Comparison of ENCODE assay signal across 15 cellular contexts in genomic region chr7:28507538-28508282, GRCh38.
"Had no signal": no experiment of that assay in that cellular context is flagged by ENCODE, and none has a peak within 500 bp of the region (broad histone marks: within the 10 kb centered on the region; RNA-seq: fewer than 3 reads in every experiment).

No MANE protein-coding gene starts in this region.

- H3K27ac ChIP-seq: ovary, transverse colon, vagina had no signal

- ATAC-seq: activated naive CD8-positive, alpha-beta T cell treated with anti-CD3 and anti-CD28 coated beads, Interleukin-2, amount 50 U/mL, for 24 hours had no signal

- H3K36me3 Mint-ChIP-seq: immature natural killer cell had no signal

- H3K4me3 ChIP-seq: ovary, transverse colon, vagina had no signal

- H3K36me3 ChIP-seq: ovary, transverse colon, vagina had no signal

- H3K4me1 Mint-ChIP-seq: immature natural killer cell had no signal

- DNase-seq: activated CD4-positive, alpha-beta T cell treated with anti-CD3 and anti-CD28 coated beads for 1 hour; activated CD4-positive, alpha-beta T cell treated with anti-CD3 and anti-CD28 coated beads, Interleukin-2, amount 50 U/mL, for 48 hours; activated naive CD4-positive, alpha-beta T cell treated with anti-CD3 and anti-CD28 coated beads for 36 hours; activated naive CD8-positive, alpha-beta T cell treated with anti-CD3 and anti-CD28 coated beads, Interleukin-2, amount 50 U/mL, for 24 hours; head of caudate nucleus; immature natural killer cell; midbrain; ovary; stimulated activated naive CD4-positive, alpha-beta T cell treated with Interleukin-2 at 50 U/mL for 16 hours; substantia nigra; T-helper 9 cell; transverse colon had no signal

- H3K4me3 Mint-ChIP-seq: activated naive CD4-positive, alpha-beta T cell treated with anti-CD3 and anti-CD28 coated beads for 36 hours; activated naive CD8-positive, alpha-beta T cell treated with anti-CD3 and anti-CD28 coated beads, Interleukin-2, amount 50 U/mL, for 24 hours; immature natural killer cell; neural crest cell had no signal

- H3K27me3 ChIP-seq: ovary, vagina had no signal

- H3K27ac Mint-ChIP-seq: activated naive CD4-positive, alpha-beta T cell treated with anti-CD3 and anti-CD28 coated beads for 36 hours; activated naive CD8-positive, alpha-beta T cell treated with anti-CD3 and anti-CD28 coated beads, Interleukin-2, amount 50 U/mL, for 24 hours; activated T-helper 2 cell treated with anti-CD3 and anti-CD28 coated beads, Interferon-gamma antibody, Interleukin-2, Interleukin-4, amounts not matched to agents 10 μg/mL and 5 μg/mL and 100 μg/mL, durations not matched to agents 14 hours and 24 hours and 36 hours; immature natural killer cell had no signal

- H3K9me3 Mint-ChIP-seq: activated naive CD4-positive, alpha-beta T cell treated with anti-CD3 and anti-CD28 coated beads for 36 hours; activated naive CD8-positive, alpha-beta T cell treated with anti-CD3 and anti-CD28 coated beads, Interleukin-2, amount 50 U/mL, for 24 hours; activated T-helper 2 cell treated with anti-CD3 and anti-CD28 coated beads, Interferon-gamma antibody, Interleukin-2, Interleukin-4, amounts not matched to agents 10 μg/mL and 5 μg/mL and 100 μg/mL, durations not matched to agents 14 hours and 24 hours and 36 hours; neural crest cell had no signal

- H3K4me1 ChIP-seq: transverse colon, vagina had no signal

- H3K9me3 ChIP-seq: ovary, transverse colon, vagina had no signal
